In genomic region chr17:29148790-29149430, GRCh38 we compare ENCODE assay signal across 8 cellular contexts.
A peak's percentile ranks its signal among the peaks of the same experiment; 100 is the strongest.
DNase-seq lines count a peak whose midpoint lies in the region; ATAC-seq and TF ChIP-seq lines count a peak whose summit lies in the region.

No MANE protein-coding gene starts in this region.

- DNase-seq in AML-193 (lab: John Stamatoyannopoulos, UW): peak; percentile 87 to 95
- peak; percentile 87 for DNase-seq in NCI-H446 treated with DMSO at 0.1 percent for 48 hours (lab: John Stamatoyannopoulos, UW)
- peak; percentile 87 to 91 for DNase-seq in activated CD4-positive, alpha-beta T cell treated with anti-CD3 and anti-CD28 coated beads for 24 hours (ENCODE audit: low read depth in 2 of 2)
- peak; percentile 92 for DNase-seq in choroid plexus epithelial cell (ENCODE audit: low read depth)
- DNase-seq in stimulated activated CD4-positive, alpha-beta T cell treated with anti-CD3 and anti-CD28 coated beads, Interleukin-1b, Interleukin-23, amount 100 ng/mL, for 24 hours (ENCODE audit: low read depth in 4 of 4, low spot score in 1 of 4): peak; percentile 79 to 90 (median 87)

- peak; percentile 81 for TF ChIP-seq CTCF in choroid plexus epithelial cell (conservative IDR thresholded peaks at IDR 0.05; ENCODE audit: low read depth, low read length)

- H3K27ac ChIP-seq in layer of hippocampus (ENCODE audit: low read depth, low read length): peak overlapping the region; percentile 86

- peak; percentile 80 for ATAC-seq in GM19023 (IDR thresholded peaks at IDR 0.05; ENCODE audit: unreplicated experiment)
- peak; percentile 68 for ATAC-seq in HG03196 (IDR thresholded peaks at IDR 0.05; ENCODE audit: unreplicated experiment)

- no peaks in the 10 kb centered on the region for H3K27me3 ChIP-seq in layer of hippocampus (ENCODE audit: control insufficient read depth, insufficient read depth, low read length)

- peak overlapping the region; percentile 64 for H3K4me3 ChIP-seq in choroid plexus epithelial cell (ENCODE audit: low read depth, low read length)

Comparison
In these comparisons a context has a peak if more than half of its experiments do, and no peak if none do; other contexts are left out.
1. Peak in every context shown above with its lines: DNase-seq, ATAC-seq, H3K4me3 ChIP-seq and H3K27ac ChIP-seq.